Comparison of ENCODE assay signal across 9 cellular contexts in genomic region chr19:2274937-2275535, GRCh38. TPM values are rescaled to one million over a fixed set of nuclear protein-coding genes. Genes with fewer than 3 reads are reported as not detected.
DNase-seq lines count a peak whose midpoint lies in the region; ATAC-seq and TF ChIP-seq lines count a peak whose summit lies in the region.
"Had no signal": no experiment of that assay in that cellular context is flagged by ENCODE, and none has a peak within 500 bp of the region (broad histone marks: within the 10 kb centered on the region; RNA-seq: fewer than 3 reads in every experiment).

No MANE protein-coding gene starts in this region.

- no peak overlapping the region for H3K27ac ChIP-seq in A673 (ENCODE audit: low read depth, low read length, poor library complexity, severe bottlenecking)
- peak overlapping the region; percentile 74 for H3K27ac ChIP-seq in neutrophil

- H3K36me3 ChIP-seq in A673 (ENCODE audit: insufficient read depth, low read length, poor library complexity, severe bottlenecking) (peaks cover 44% of the 10 kb centered on the region), neutrophil (peaks cover 86% of the 10 kb centered on the region)

- H3K27me3 ChIP-seq in A673 (replicated peaks; ENCODE audit: insufficient read depth, low read depth, low read length, poor library complexity) (no peaks in the 10 kb centered on the region), neutrophil (no peaks in the 10 kb centered on the region)

- H3K4me1 ChIP-seq in A673 (ENCODE audit: insufficient read depth, low read length, poor library complexity, severe bottlenecking) (peaks cover 21% of the 10 kb centered on the region), neutrophil (ENCODE audit: control insufficient read depth in 1 of 2, insufficient read depth in 1 of 2, low read depth in 1 of 2, low read length in 1 of 2) (peaks cover 75 to 79% of the 10 kb centered on the region in 2 experiments)

- no peaks in the 10 kb centered on the region for H3K9me3 ChIP-seq in A673 (ENCODE audit: low read depth, low read length, poor library complexity, severe bottlenecking)
- no peaks in the 10 kb centered on the region for H3K9me3 ChIP-seq in neutrophil

- in situ Hi-C loops in G401 (cut with HindIII; ENCODE audit: low sequenced_read_pairs): no loop called here

- ATAC-seq in HG03280 (IDR thresholded peaks at IDR 0.05; ENCODE audit: unreplicated experiment): no peak

- TF ChIP-seq CTCF in A673 (conservative IDR thresholded peaks at IDR 0.05; ENCODE audit: low read depth, low read length): peak; percentile 74
- TF ChIP-seq CTCF in fibroblast of villous mesenchyme (IDR thresholded peaks at IDR 0.05; ENCODE audit: insufficient read depth, low read depth, low read length): peak; percentile 59
- TF ChIP-seq CTCF in neutrophil (IDR thresholded peaks at IDR 0.05): peak; percentile 72

- POLR2A ChIA-PET in A673 (lab: Charles Lee; ENCODE audit: low non-redundant PET): interaction anchor here (0.6 kb wide), 1 partner anchor 25 kb away, joined by 3 read pairs; no protein-coding TSS in a partner anchor

- intact Hi-C loops in A673 (cut with micrococcal nuclease; ENCODE audit: unreplicated experiment): loop anchor here (1.0 to 5.0 kb wide), 2 partner anchors 116 to 118 kb away; no protein-coding TSS in a partner anchor

- no peak overlapping the region for H3K4me3 ChIP-seq in A673 (ENCODE audit: low read depth, low read length, poor library complexity, severe bottlenecking)
- H3K4me3 ChIP-seq in fibroblast of villous mesenchyme (ENCODE audit: low read depth, low read length): no peak overlapping the region
- peak overlapping the region in 1 of 2 experiments; percentile 24 for H3K4me3 ChIP-seq in neutrophil (ENCODE audit: low read depth in 1 of 2, low read length in 1 of 2)

- no TSS peak for BruUV-seq in A673 (replicated peaks; lab: Mats Ljungman, UMichigan)

- DNase-seq in A673 (ENCODE audit: low spot score): peak; percentile 89
- DNase-seq in G401 (ENCODE audit: low spot score): peak; percentile 80
- peak; percentile 13 for DNase-seq in NCI-H187 treated with DMSO at 0.1 percent for 48 hours (lab: John Stamatoyannopoulos, UW)
- peak; percentile 62 to 66 for DNase-seq in activated T-cell treated with anti-CD3 and anti-CD28 coated beads, Interleukin-2, amount 50 U/mL, for 48 hours
- DNase-seq in fibroblast of villous mesenchyme (ENCODE audit: low read depth): peak; percentile 63
- no peak for DNase-seq in GM19240 (ENCODE audit: insufficient read length, low spot score)

- CTCF ChIA-PET in A673 (lab: Charles Lee): interaction anchor here (0.5 to 1.2 kb wide), 2 partner anchors 117 to 173 kb away, joined by 4 to 5 read pairs; no protein-coding TSS in a partner anchor

RNA-seq across cellular contexts. Expression of gene PEAK3, which starts 6.9 kb away (rescaled TPM):
- not detected in 2 replicates for total RNA-seq in A673 (2021)
- not detected in 2 replicates for total RNA-seq in G401 (2014; rRNA removed; shearing (Covaris generic))
- total RNA-seq in fibroblast of villous mesenchyme: under 0.01 TPM in 1 of 2 replicates, not detected in the other

RNA-seq across cellular contexts. Expression of gene JSRP1, which starts 18.8 kb away (rescaled TPM):
- total RNA-seq in A673 (2021) (0.73 TPM in 1 of 2 replicates, not detected in the other), fibroblast of villous mesenchyme (0.43 TPM in 1 of 2 replicates, not detected in the other)
- total RNA-seq in G401 (2014; rRNA removed; shearing (Covaris generic)): 2.5 TPM in 1 of 2 replicates, not detected in the other
- total RNA-seq: lower leg skin had no signal

RNA-seq across cellular contexts. Expression of gene AMH, which starts 25.9 kb away (rescaled TPM):
- total RNA-seq in A673 (2021) (15.1 and 16.3 TPM in 2 replicates), fibroblast of villous mesenchyme (0.32 and 1.3 TPM in 2 replicates)
- 2.6 and 4.6 TPM in 2 replicates for total RNA-seq in G401 (2014; rRNA removed; shearing (Covaris generic))

RNA-seq across cellular contexts. Expression of gene LINGO3, which starts 32.9 kb away (rescaled TPM):
- total RNA-seq in A673 (2021) (not detected in 2 replicates), fibroblast of villous mesenchyme (under 0.01 TPM in 1 of 2 replicates, not detected in the other)
- total RNA-seq in G401 (2014; rRNA removed; shearing (Covaris generic)): not detected in 2 replicates

RNA-seq across cellular contexts. Expression of gene SF3A2, which starts 38.4 kb away (rescaled TPM):
- total RNA-seq in A673 (2021) (186 and 187 TPM in 2 replicates), fibroblast of villous mesenchyme (24.6 and 25.1 TPM in 2 replicates)
- total RNA-seq in G401 (2014; rRNA removed; shearing (Covaris generic)): 21.9 and 33.0 TPM in 2 replicates
